24 cellular contexts compared by ENCODE assay signal in genomic region chr17:53217311-53217710, GRCh38.
"Had no signal": no experiment of that assay in that cellular context is flagged by ENCODE, and none has a peak within 500 bp of the region (broad histone marks: within the 10 kb centered on the region; RNA-seq: fewer than 3 reads in every experiment).

No MANE protein-coding gene starts in this region.

- H3K27ac ChIP-seq: left ventricle myocardium inferior, neural progenitor cell, neutrophil, ovary, skin epidermis, stomach, testis, thyroid gland, transverse colon, upper lobe of left lung had no signal

- H3K27me3 ChIP-seq: neural progenitor cell, neutrophil, ovary, stomach, testis, thyroid gland, transverse colon, upper lobe of left lung had no signal

- H3K4me2 ChIP-seq: neural progenitor cell had no signal

- H3K4me3 ChIP-seq: left ventricle myocardium inferior, lung, neural progenitor cell, ovary, skin epidermis, stomach, testis, thyroid gland, transverse colon, upper lobe of left lung had no signal

- H3K36me3 ChIP-seq: left ventricle myocardium inferior, neural progenitor cell, neutrophil, ovary, stomach, thyroid gland, transverse colon, upper lobe of left lung had no signal

- DNase-seq: islet precursor cell; left ventricle myocardium inferior; mesendoderm; naive B cell; natural killer cell; nephron progenitor cell; occipital lobe; ovary; right cardiac atrium; stimulated activated CD4-positive, alpha-beta T cell treated with anti-CD3 and anti-CD28 coated beads, Interleukin-12 subunit alpha, Interleukin-12 subunit beta, amount 100 ng/mL, for 4 hours; stimulated activated CD4-positive, alpha-beta T cell treated with anti-CD3 and anti-CD28 coated beads, Interleukin-15, amount 100 ng/mL, for 24 hours; stimulated activated CD4-positive, alpha-beta T cell treated with anti-CD3 and anti-CD28 coated beads, Interleukin-2, amount 100 ng/mL, for 24 hours; stimulated activated CD4-positive, alpha-beta T cell treated with anti-CD3 and anti-CD28 coated beads, Interleukin-4, amount 100 ng/mL, for 1 hour; stimulated activated naive B cell treated with anti-CD40 and anti-IgM and Interleukin-4, amounts not matched to agents 10 μg/mL and 1 μg/mL and 100 μg/mL, for 72 hours; stimulated activated naive CD8-positive, alpha-beta T cell treated with anti-CD3 and anti-CD28 coated beads, Interleukin-15, Interleukin-2, amounts not matched to agents 100 U/mL and 50 U/mL, for 24 hours; stomach; testis; thyroid gland; transverse colon; upper lobe of left lung had no signal

- H3K4me1 ChIP-seq: left ventricle myocardium inferior, neural progenitor cell, stomach, testis, thyroid gland, transverse colon, upper lobe of left lung had no signal

- H3K9me3 ChIP-seq: neutrophil, ovary, testis, thyroid gland, upper lobe of left lung had no signal

- H2AFZ ChIP-seq: neural progenitor cell had no signal
